In the genomic region with DNA sequence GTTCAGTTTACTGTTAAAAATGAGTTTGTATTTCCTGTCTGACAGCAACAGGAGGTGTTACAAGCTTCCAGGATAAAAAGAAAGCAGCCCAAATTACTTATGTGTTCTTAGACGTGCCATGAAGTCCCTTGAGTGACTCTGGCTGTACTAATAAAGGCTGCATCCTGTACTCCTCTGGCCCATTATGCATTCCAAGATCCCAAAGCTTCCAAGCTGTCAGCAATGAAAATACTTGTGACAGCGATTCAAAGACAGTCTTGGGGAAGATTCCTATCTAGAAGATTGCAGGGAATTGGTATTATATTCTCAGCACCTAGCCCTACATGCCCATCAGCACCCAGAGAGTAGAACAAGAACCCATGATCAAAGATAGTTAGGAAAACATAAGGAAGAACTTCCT, we compare ENCODE assay signal across 32 cellular contexts.
"Had no signal": no experiment of that assay in that cellular context is flagged by ENCODE, and none has a peak within 500 bp of the region (broad histone marks: within the 10 kb centered on the region; RNA-seq: fewer than 3 reads in every experiment).

No MANE protein-coding gene starts in this region.

- H3K27ac ChIP-seq: adrenal gland, ascending aorta, body of pancreas, brain microvascular endothelial cell, breast epithelium, cardiac muscle cell had no signal

- DNase-seq: activated effector memory CD4-positive, alpha-beta T cell treated with anti-CD3 and anti-CD28 coated beads, Interleukin-2, amount 50 U/mL, for 16 hours; activated effector memory CD4-positive, alpha-beta T cell treated with Interleukin-2 at 50 U/mL for 16 hours; activated gamma-delta T cell; activated gamma-delta T cell treated with Interleukin-2 at 50 U/mL for 16 hours; activated naive CD4-positive, alpha-beta T cell; activated naive CD4-positive, alpha-beta T cell treated with anti-CD3 and anti-CD28 coated beads for 36 hours; activated naive CD4-positive, alpha-beta T cell treated with anti-CD3 and anti-CD28 coated beads, Interleukin-2, amount 10 ng/mL, durations not matched to agents 7 days and 5 days; activated naive CD4-positive, alpha-beta T cell treated with anti-CD3 and anti-CD28 coated beads, Interleukin-2, amount 50 U/mL, for 16 hours; activated naive CD4-positive, alpha-beta T cell treated with Interleukin-2 at 50 U/mL for 16 hours; activated naive CD8-positive, alpha-beta T cell treated with anti-CD3 and anti-CD28 coated beads for 36 hours; activated naive CD8-positive, alpha-beta T cell treated with anti-CD3 and anti-CD28 coated beads, Interleukin-2, amount 10 ng/mL, durations not matched to agents 7 days and 5 days; activated naive CD8-positive, alpha-beta T cell treated with anti-CD3 and anti-CD28 coated beads, Interleukin-2, amount 50 U/mL, for 24 hours; activated T-cell treated with anti-CD3 and anti-CD28 coated beads, Interleukin-2, amount 50 U/mL, for 1 hour; activated T-cell treated with anti-CD3 and anti-CD28 coated beads, Interleukin-2, amount 50 U/mL, for 24 hours; activated T-cell treated with anti-CD3 and anti-CD28 coated beads, Interleukin-2, amount 50 U/mL, for 4 hours; activated T-cell treated with anti-CD3 and anti-CD28 coated beads, Interleukin-2, amount 50 U/mL, for 48 hours; activated T-cell treated with anti-CD3 and anti-CD28 coated beads, Interleukin-2, amount 50 U/mL, for 72 hours; adrenal gland; amniotic stem cell; amygdala; anterior cingulate cortex; aorta; body of pancreas; brain microvascular endothelial cell; caudate nucleus; central memory CD4-positive, alpha-beta T cell; cerebellar nuclear complex had no signal

- H3K36me3 ChIP-seq: adrenal gland, ascending aorta, brain microvascular endothelial cell, breast epithelium, cardiac muscle cell had no signal

- H3K4me1 ChIP-seq: adrenal gland, ascending aorta, body of pancreas, breast epithelium had no signal

- ATAC-seq: activated naive CD4-positive, alpha-beta T cell treated with anti-CD3 and anti-CD28 coated beads, Interleukin-2, amount 50 U/mL, for 72 hours; activated naive CD8-positive, alpha-beta T cell treated with anti-CD3 and anti-CD28 coated beads, Interleukin-2, amount 50 U/mL, for 24 hours; activated T-cell treated with anti-CD3 and anti-CD28 coated beads, Interleukin-2, amount 50 U/mL, for 4 hours; activated T-cell treated with anti-CD3 and anti-CD28 coated beads, Interleukin-2, amount 50 U/mL, for 72 hours; activated T-helper 17 cell treated with anti-CD3 and anti-CD28 coated beads, Interleukin-2, amount 50 U/mL, for 72 hours; body of pancreas had no signal

- H3K4me3 ChIP-seq: adrenal gland, ascending aorta, body of pancreas, breast epithelium, cardiac muscle cell had no signal

- H3K9me3 ChIP-seq: adrenal gland, ascending aorta, body of pancreas, breast epithelium had no signal

- H3K27me3 ChIP-seq: adrenal gland, ascending aorta, body of pancreas, brain microvascular endothelial cell, breast epithelium, cardiac muscle cell had no signal
